9 cellular contexts compared by ENCODE assay signal in genomic region chr19:10603084-10603872, GRCh38. TPM values are rescaled to one million over a fixed set of nuclear protein-coding genes. Genes with fewer than 3 reads are reported as not detected.
DNase-seq lines count a peak whose midpoint lies in the region.
"Had no signal": no experiment of that assay in that cellular context is flagged by ENCODE, and none has a peak within 500 bp of the region (broad histone marks: within the 10 kb centered on the region; RNA-seq: fewer than 3 reads in every experiment).

No MANE protein-coding gene starts in this region.

- peak overlapping the region; percentile 90 for H3K27ac ChIP-seq in HUES48 (ENCODE audit: low read depth, low read length)

- H3K9ac ChIP-seq in HUES48 (ENCODE audit: low read depth, low read length), result peak overlapping the region; percentile 4; the same call in 1 of the 2 replicates

- peak; percentile 80 for DNase-seq in activated CD4-positive, alpha-beta T cell treated with anti-CD3 and anti-CD28 coated beads, Interleukin-2, amount 50 U/mL, for 1 hour
- DNase-seq in effector CD4-positive, alpha-beta T cell, result peak; percentile 80
- DNase-seq in myocyte (ENCODE audit: low read depth) (peak; percentile 46), DMS79 treated with DMSO at 0.1 percent for 48 hours (lab: John Stamatoyannopoulos, UW) (no peak), foreskin melanocyte (no peak)
- peak; percentile 69 for DNase-seq in stimulated activated naive CD4-positive, alpha-beta T cell treated with Interleukin-2 at 50 U/mL for 16 hours (lab: John Stamatoyannopoulos, UW)

- no peaks in the 10 kb centered on the region for H3K36me3 ChIP-seq in HUES48 (ENCODE audit: control insufficient read depth, insufficient read depth, low read length)

- no peaks in the 10 kb centered on the region for H3K27me3 ChIP-seq in HUES48 (ENCODE audit: control insufficient read depth, insufficient read depth, low read length)

- peaks cover 6% of the 10 kb centered on the region for H3K4me1 ChIP-seq in HUES48 (ENCODE audit: control insufficient read depth, insufficient read depth, low read length)

- peak overlapping the region; percentile 88 for H3K4me3 ChIP-seq in GM08714 (ENCODE audit: low read length)
- H3K4me3 ChIP-seq in HUES48 (ENCODE audit: low read depth, low read length), result peak overlapping the region; percentile 94

- no peaks in the 10 kb centered on the region for H3K9me3 ChIP-seq in HUES48 (ENCODE audit: control insufficient read depth, insufficient read depth, low read length)

RNA-seq across cellular contexts. Expression of gene AP1M2, which starts 16.2 kb away (rescaled TPM):
- 1.6 TPM in 1 of 2 replicates, not detected in the other for total RNA-seq in myocyte
- 1.6 TPM for polyA plus RNA-seq in myocyte (2012)
- total RNA-seq: SK-MEL-5 had no signal

RNA-seq across cellular contexts. Expression of gene SLC44A2, which starts 22.1 kb away (rescaled TPM):
- 81.9 and 100 TPM in 2 replicates for total RNA-seq in myocyte
- polyA plus RNA-seq in myocyte (2012), result 231 TPM

RNA-seq across cellular contexts. Expression of gene CDKN2D, which starts 34.5 kb away (rescaled TPM):
- total RNA-seq in myocyte, result 10.2 and 16.5 TPM in 2 replicates
- polyA plus RNA-seq in myocyte (2012), result 11.9 TPM

RNA-seq across cellular contexts. Expression of gene KRI1, which starts 37.5 kb away (rescaled TPM):
- 13.9 and 22.1 TPM in 2 replicates for total RNA-seq in myocyte
- polyA plus RNA-seq in myocyte (2012), result 19.5 TPM

RNA-seq across cellular contexts. Expression of gene ILF3, which starts 50.9 kb away (rescaled TPM):
- 94.6 and 116 TPM in 2 replicates for total RNA-seq in myocyte
- polyA plus RNA-seq in myocyte (2012), result 116 TPM

Comparison
In these comparisons a context has a peak if more than half of its experiments do, and no peak if none do; other contexts are left out.
1. DNase-seq: peak in activated CD4-positive, alpha-beta T cell treated with anti-CD3 and anti-CD28 coated beads, Interleukin-2, amount 50 U/mL, for 1 hour (single experiment), effector CD4-positive, alpha-beta T cell (single experiment), myocyte (single experiment) and stimulated activated naive CD4-positive, alpha-beta T cell treated with Interleukin-2 at 50 U/mL for 16 hours (single experiment); none in DMS79 treated with DMSO at 0.1 percent for 48 hours (single experiment) and foreskin melanocyte (single experiment).